ENCODE assay signal across 1 cellular context in the genomic region with DNA sequence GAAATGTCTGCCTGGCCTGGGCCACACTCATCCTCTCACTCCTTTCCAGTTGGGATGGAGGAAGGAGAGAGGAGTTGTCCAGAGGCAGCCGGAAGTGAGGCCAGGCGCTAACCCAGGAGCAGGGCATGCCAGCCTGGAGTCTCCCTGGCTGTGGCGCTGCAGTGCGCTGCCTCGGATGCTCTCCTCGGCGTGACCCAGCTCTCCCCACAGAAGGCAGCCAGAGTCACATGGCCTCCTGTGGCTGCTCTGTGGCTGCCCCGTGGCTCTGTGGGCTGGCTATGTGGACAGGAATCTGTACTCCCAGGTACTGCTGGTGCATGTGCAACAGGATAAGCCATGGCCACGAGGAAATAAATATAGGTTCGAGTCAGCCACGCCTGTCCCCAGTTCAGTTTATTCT.
TF ChIP-seq lines count a peak whose summit lies in the region.

No MANE protein-coding gene starts in this region.

TF ChIP-seq in H1, 55 proteins besides CTCF, POLR2A, EP300 and RAD21:
- TF ChIP-seq JUN (IDR thresholded peaks at IDR 0.05; ENCODE audit: low read depth, low read length) (no peak), EGR1 (IDR thresholded peaks at IDR 0.05; ENCODE audit: borderline replicate concordance, low read depth, low read length) (peak; percentile 48; the same call in 1 of the 2 replicates)
